20 cellular contexts compared by ENCODE assay signal in genomic region chr1:111638320-111638719, GRCh38. TPM values are rescaled to one million over a fixed set of nuclear protein-coding genes. Genes with fewer than 3 reads are reported as not detected.
DNase-seq lines count a peak whose midpoint lies in the region; ATAC-seq, FAIRE-seq and TF ChIP-seq lines count a peak whose summit lies in the region.
"Had no signal": no experiment of that assay in that cellular context is flagged by ENCODE, and none has a peak within 500 bp of the region (broad histone marks: within the 10 kb centered on the region; RNA-seq: fewer than 3 reads in every experiment).

No MANE protein-coding gene starts in this region.

- no peak overlapping the region for H3K4me3 ChIP-seq in neutrophil (ENCODE audit: low read depth in 1 of 2, low read length in 1 of 2)
- no peak overlapping the region for H3K4me3 ChIP-seq in SK-N-SH (ENCODE audit: low read depth in 2 of 2, low read length in 1 of 2)
- H3K4me3 ChIP-seq: ascending aorta, gastrocnemius medialis, stomach had no signal

- H3K4me1 ChIP-seq in neutrophil (ENCODE audit: control insufficient read depth in 1 of 2, insufficient read depth in 1 of 2, low read depth in 1 of 2, low read length in 1 of 2) (no peaks in the 10 kb centered on the region), SK-N-SH (ENCODE audit: control insufficient read depth in 1 of 2, insufficient read depth in 2 of 2, low read depth in 1 of 2, low read length in 1 of 2) (0 out of 4 replicates have a peak, but pooled peaks cover 2 to 4% of the 10 kb centered on the region in 2 experiments)

- no peak for TF ChIP-seq EP300 in SK-N-SH (IDR thresholded peaks at IDR 0.05; ENCODE audit: borderline replicate concordance in 1 of 2, low read depth in 1 of 2, low read length in 1 of 2)

- H4K20me1 ChIP-seq in SK-N-SH (ENCODE audit: insufficient read depth), result peaks cover 6% of the 10 kb centered on the region; the same call in 1 of the 2 replicates

- DNase-seq in T-helper 2 cell treated with Interferon-gamma antibody and Interleukin-4, amounts not matched to agents 5 μg/mL and 100 μg/mL, for 36 hours (ENCODE audit: low spot score), result no peak
- DNase-seq in T-helper 2 cell (no peak), GM19239 (ENCODE audit: insufficient read length, low spot score) (no peak), SK-N-SH (no peak), NOMO-1 (lab: John Stamatoyannopoulos, UW; ENCODE audit: unreplicated experiment in 2 of 2) (no peak)
- no peak for DNase-seq in central memory CD8-positive, alpha-beta T cell (ENCODE audit: low spot score in 2 of 2)
- DNase-seq: activated CD4-positive, alpha-beta T cell treated with anti-CD3 and anti-CD28 coated beads for 1 hour; activated naive CD4-positive, alpha-beta T cell; AML-193; gastrocnemius medialis; mesenchymal stem cell; NCI-H146; NCI-H526; stomach; trophoblast cell had no signal

- CTCF ChIA-PET in SK-N-SH (lab: Yijun Ruan, JAX), result no interaction called here

- TF ChIP-seq RAD21 in SK-N-SH (IDR thresholded peaks at IDR 0.05; ENCODE audit: low read length), result no peak

- peak; percentile 48 for FAIRE-seq in GM19239 (lab: Jason Lieb, UNC)

- H3K4me1 Mint-ChIP-seq in T-helper 2 cell treated with Interferon-gamma antibody and Interleukin-4, amounts not matched to agents 5 μg/mL and 100 μg/mL, for 36 hours (ENCODE audit: low read depth), result peaks cover 48% of the 10 kb centered on the region
- H3K4me1 Mint-ChIP-seq in central memory CD8-positive, alpha-beta T cell, result peaks cover 58% of the 10 kb centered on the region

- no peak for TF ChIP-seq CTCF in neutrophil (IDR thresholded peaks at IDR 0.05)
- TF ChIP-seq CTCF in SK-N-SH (IDR thresholded peaks at IDR 0.05), result no peak

- H3K27me3 ChIP-seq in neutrophil (no peaks in the 10 kb centered on the region), SK-N-SH (ENCODE audit: insufficient read depth) (no peaks in the 10 kb centered on the region)
- H3K27me3 ChIP-seq: ascending aorta, gastrocnemius medialis, stomach had no signal

- no peaks in the 10 kb centered on the region for H3K9me2 ChIP-seq in SK-N-SH

- H3K9me3 ChIP-seq in neutrophil (no peaks in the 10 kb centered on the region), SK-N-SH (no peaks in the 10 kb centered on the region)
- H3K9me3 ChIP-seq: ascending aorta, gastrocnemius medialis, stomach had no signal

- no peak overlapping the region; the same call in 1 of the 2 replicates for H3K4me2 ChIP-seq in SK-N-SH

- POLR2A ChIA-PET in SK-N-SH (lab: Yijun Ruan, JAX), result no interaction called here

- no peaks in the 10 kb centered on the region for H3F3A ChIP-seq in SK-N-SH (replicated peaks; ENCODE audit: insufficient read depth)

- H3K27me3 Mint-ChIP-seq in T-helper 2 cell treated with Interferon-gamma antibody and Interleukin-4, amounts not matched to agents 5 μg/mL and 100 μg/mL, for 36 hours (ENCODE audit: low read depth), result no peaks in the 10 kb centered on the region
- H3K27me3 Mint-ChIP-seq in central memory CD8-positive, alpha-beta T cell, result no peaks in the 10 kb centered on the region

- H3K4me3 Mint-ChIP-seq in T-helper 2 cell treated with Interferon-gamma antibody and Interleukin-4, amounts not matched to agents 5 μg/mL and 100 μg/mL, for 36 hours, result peak overlapping the region; percentile 49
- H3K4me3 Mint-ChIP-seq in central memory CD8-positive, alpha-beta T cell, result peak overlapping the region; percentile 63

- no peak overlapping the region for H2AFZ ChIP-seq in SK-N-SH (ENCODE audit: low read depth)

- H3K79me2 ChIP-seq in SK-N-SH (ENCODE audit: insufficient read depth), result peaks cover 81% of the 10 kb centered on the region

- H3K9me3 Mint-ChIP-seq in T-helper 2 cell treated with Interferon-gamma antibody and Interleukin-4, amounts not matched to agents 5 μg/mL and 100 μg/mL, for 36 hours, result peaks cover 2% of the 10 kb centered on the region
- H3K9me3 Mint-ChIP-seq in central memory CD8-positive, alpha-beta T cell, result no peaks in the 10 kb centered on the region

- peaks cover 27% of the 10 kb centered on the region for H3K36me3 Mint-ChIP-seq in T-helper 2 cell treated with Interferon-gamma antibody and Interleukin-4, amounts not matched to agents 5 μg/mL and 100 μg/mL, for 36 hours (ENCODE audit: low read depth)
- H3K36me3 Mint-ChIP-seq in central memory CD8-positive, alpha-beta T cell (ENCODE audit: insufficient read depth), result peaks cover 11% of the 10 kb centered on the region

- WGBS in SK-N-SH (ENCODE audit: low lambda C conversion rate), result 91% methylated on average over 4 of the region's 4 CpGs

- H3K9ac ChIP-seq in SK-N-SH, result no peak overlapping the region

- H3K27ac Mint-ChIP-seq in T-helper 2 cell treated with Interferon-gamma antibody and Interleukin-4, amounts not matched to agents 5 μg/mL and 100 μg/mL, for 36 hours, result no peak overlapping the region
- peak overlapping the region; percentile 86 for H3K27ac Mint-ChIP-seq in central memory CD8-positive, alpha-beta T cell (ENCODE audit: low read depth)

- H3K27ac ChIP-seq in neutrophil (peak overlapping the region; percentile 8), SK-N-SH (ENCODE audit: low read depth in 2 of 2, low read length in 1 of 2) (no peak overlapping the region)
- H3K27ac ChIP-seq: 22Rv1, ascending aorta, gastrocnemius medialis had no signal

- no peak for ATAC-seq in central memory CD8-positive, alpha-beta T cell (replicated peaks; ENCODE audit: extremely low read depth, poor library complexity, severe bottlenecking)
- ATAC-seq in GM21447 (IDR thresholded peaks at IDR 0.05; ENCODE audit: unreplicated experiment), result no peak
- ATAC-seq: esophagus mucosa, gastrocnemius medialis had no signal

- H3K36me3 ChIP-seq in neutrophil (peaks cover 3% of the 10 kb centered on the region), SK-N-SH (replicated peaks in 1 of 2; ENCODE audit: control insufficient read depth in 1 of 2, insufficient read depth in 2 of 2, low read length in 1 of 2) (peaks cover 0 to 10% of the 10 kb centered on the region in 2 experiments)
- H3K36me3 ChIP-seq: ascending aorta, gastrocnemius medialis had no signal

TF ChIP-seq in SK-N-SH, 30 proteins besides CTCF, POLR2A, EP300 and RAD21:
- TF ChIP-seq NRF1 (IDR thresholded peaks at IDR 0.05; ENCODE audit: low read depth, low read length), result no peak
- no peak for TF ChIP-seq FOSL2 (IDR thresholded peaks at IDR 0.05; ENCODE audit: borderline replicate concordance, low read depth)
- TF ChIP-seq RCOR1 (IDR thresholded peaks at IDR 0.05; ENCODE audit: low read length), result no peak

RNA-seq across cellular contexts. Expression of gene RAP1A, which starts 18.7 kb away (rescaled TPM):
- polyA plus RNA-seq in SK-N-SH (2012; rRNA removed), result 17.7 and 19.8 TPM in 2 replicates
- 33.1 and 48.0 TPM in 2 replicates for polyA plus RNA-seq in SK-N-SH (2012; cell fraction: cytosol; rRNA removed)
- 3.8 and 6.7 TPM in 2 replicates for polyA plus RNA-seq in SK-N-SH (2012; cell fraction: nucleus; rRNA removed)
